Comparison of ENCODE assay signal across 9 cellular contexts in the genomic region with DNA sequence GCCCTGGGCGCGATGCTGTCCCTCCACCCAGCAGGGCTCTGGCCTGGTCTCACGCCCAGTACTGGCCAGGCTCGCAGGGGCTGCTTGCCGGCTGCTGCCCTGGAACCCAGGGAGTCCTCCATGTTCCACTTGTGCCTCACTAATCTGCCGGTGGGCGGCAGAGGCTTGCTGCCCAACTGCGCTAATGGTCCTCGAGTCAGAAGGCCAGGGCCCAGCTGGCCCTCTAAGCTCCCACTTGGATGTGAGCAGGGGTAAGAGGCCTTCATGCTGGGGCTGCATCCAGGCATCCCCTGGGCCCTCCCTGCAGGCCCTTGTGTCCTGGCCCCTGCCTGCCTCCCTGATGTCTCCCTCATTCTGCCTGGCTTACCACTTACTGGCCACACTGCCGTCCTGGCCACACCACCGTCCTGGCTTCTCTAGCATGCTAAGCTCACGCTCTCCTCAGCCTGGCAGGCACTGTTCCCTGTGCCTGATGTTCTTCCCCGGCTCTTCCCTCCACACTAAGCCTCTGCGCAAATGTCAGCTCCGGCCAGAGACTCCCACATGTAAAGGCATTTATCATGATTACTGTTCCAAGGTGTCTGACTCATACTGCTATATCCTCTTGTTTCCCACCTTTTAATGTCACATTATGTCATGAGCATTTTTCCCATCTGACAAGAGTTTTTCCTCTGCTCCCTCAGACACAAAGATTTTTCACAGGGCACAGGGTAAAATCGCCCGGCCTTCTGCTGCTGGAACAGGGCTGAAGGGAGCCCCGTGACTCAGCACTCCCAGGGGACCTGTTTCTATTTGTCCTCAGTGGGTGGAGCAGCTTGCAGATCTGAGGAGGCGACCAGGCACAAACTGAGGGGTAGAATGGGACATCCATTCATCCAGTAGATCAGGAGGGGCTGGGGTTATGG. TPM values are rescaled to one million over a fixed set of nuclear protein-coding genes. Genes with fewer than 3 reads are reported as not detected.
DNase-seq lines count a peak whose midpoint lies in the region; ATAC-seq and TF ChIP-seq lines count a peak whose summit lies in the region.
"Had no signal": no experiment of that assay in that cellular context is flagged by ENCODE, and none has a peak within 500 bp of the region (broad histone marks: within the 10 kb centered on the region; RNA-seq: fewer than 3 reads in every experiment).

No MANE protein-coding gene starts in this region.

- CTCF ChIA-PET in PC-9 (lab: Charles Lee), result no interaction called here

- H3K4me1 ChIP-seq in PC-9 (replicated peaks; ENCODE audit: insufficient read depth), result peaks cover 27% of the 10 kb centered on the region
- peaks cover 39 to 53% (median 46%) of the 10 kb centered on the region in 4 donors for H3K4me1 ChIP-seq in esophagus muscularis mucosa

- H3K4me2 ChIP-seq in PC-9, result peak overlapping the region; percentile 18

- H4K20me1 ChIP-seq in PC-9 (ENCODE audit: insufficient read depth), result no peaks in the 10 kb centered on the region

- no peaks in the 10 kb centered on the region for H3K9me2 ChIP-seq in PC-9 (ENCODE audit: insufficient read depth)

- ATAC-seq in GM21717 (IDR thresholded peaks at IDR 0.05; ENCODE audit: unreplicated experiment), result no peak

- TF ChIP-seq CTCF in PC-9 (conservative IDR thresholded peaks at IDR 0.05) (no peak), esophagus muscularis mucosa (IDR thresholded peaks at IDR 0.05) (no peak)

- no peak for TF ChIP-seq EP300 in esophagus muscularis mucosa (IDR thresholded peaks at IDR 0.05)

- H3F3A ChIP-seq in PC-9 (ENCODE audit: insufficient read depth, low read depth), result peaks cover 32% of the 10 kb centered on the region

- H3K27ac ChIP-seq in PC-9 (peak overlapping the region; percentile 57), esophagus muscularis mucosa (replicated peaks in 1 of 4) (peak overlapping the region; percentile 74 to 84 (median 81))

- 15% methylated on average over 10 of the region's 19 CpGs for WGBS in esophagus muscularis mucosa

- BruUV-seq in PC-9 (replicated peaks; lab: Mats Ljungman, UMichigan), result TSS peak; percentile 33

- POLR2A ChIA-PET in PC-9 (lab: Charles Lee; ENCODE audit: unreplicated experiment), result interaction anchor here (0.7 kb wide), 2 partner anchors 46 to 58 kb away, joined by 3 to 4 read pairs; no protein-coding TSS in a partner anchor

- intact Hi-C loops in PC-9 (cut with micrococcal nuclease; ENCODE audit: unreplicated experiment), result loop anchor here (1.0 kb wide), 1 partner anchor 19 kb away; no protein-coding TSS in a partner anchor
- intact Hi-C loops in esophagus muscularis mucosa (cut with DNase I), result no loop called here

- no peaks in the 10 kb centered on the region; the same call in 1 of the 2 replicates for H3K36me3 ChIP-seq in PC-9 (ENCODE audit: low read depth)
- no peaks in the 10 kb centered on the region for H3K36me3 ChIP-seq in esophagus muscularis mucosa

- no peaks in the 10 kb centered on the region for H3K79me2 ChIP-seq in PC-9 (ENCODE audit: low read depth)

- DNase-seq in ELR (ENCODE audit: low read depth), result peak; percentile 74
- peak; percentile 53 to 73 for DNase-seq in PC-9
- DNase-seq in esophagus muscularis mucosa (ENCODE audit: extremely low spot score), result no peak
- peak; percentile 68 for DNase-seq in non-pigmented ciliary epithelial cell (ENCODE audit: low read depth)
- no peak for DNase-seq in foreskin melanocyte
- DNase-seq in stimulated activated naive CD4-positive, alpha-beta T cell (lab: John Stamatoyannopoulos, UW), result no peak
- DNase-seq in stimulated activated CD4-positive, alpha-beta T cell treated with anti-CD3 and anti-CD28 coated beads, Interleukin-2, amount 100 ng/mL, for 48 hours, result no peak

- H3K27me3 ChIP-seq in PC-9 (ENCODE audit: insufficient read depth, low read depth) (no peaks in the 10 kb centered on the region), esophagus muscularis mucosa (no peaks in the 10 kb centered on the region)

- no peak overlapping the region for H3K4me3 ChIP-seq in PC-9
- H3K4me3 ChIP-seq in esophagus muscularis mucosa, result no peak overlapping the region

- no peaks in the 10 kb centered on the region for H3K9me3 ChIP-seq in PC-9 (ENCODE audit: insufficient read depth, low read depth)
- no peaks in the 10 kb centered on the region for H3K9me3 ChIP-seq in esophagus muscularis mucosa

- no peak overlapping the region for H2AFZ ChIP-seq in PC-9

- TF ChIP-seq POLR2A in esophagus muscularis mucosa (IDR thresholded peaks at IDR 0.05; ENCODE audit: low read depth), result no peak

RNA-seq across cellular contexts. Expression of gene B9D1, which starts 15.9 kb away (rescaled TPM):
- total RNA-seq in PC-9 (2021) (40.2 and 58.7 TPM in 2 replicates), esophagus muscularis mucosa (10 to 100 TPM in 1 of 4 donors, 1 to 10 TPM in 3; 9.5 to 13.8 (median 9.9) TPM)

RNA-seq across cellular contexts. Expression of gene MAPK7, which starts 31.7 kb away (rescaled TPM):
- total RNA-seq in PC-9 (2021) (23.3 and 39.6 TPM in 2 replicates), esophagus muscularis mucosa (10 to 100 TPM; 26.3 to 41.4 (median 33.2) TPM)

RNA-seq across cellular contexts. Expression of gene MFAP4, which starts 40.4 kb away (rescaled TPM):
- total RNA-seq in PC-9 (2021) (not detected in 2 replicates), esophagus muscularis mucosa (100 to 1,000 TPM; 127 to 315 (median 226) TPM)
- total RNA-seq: epithelial cell of proximal tubule had no signal

Comparison
In these comparisons a context has a peak if more than half of its experiments do, and no peak if none do; other contexts are left out.
1. DNase-seq: peak in ELR (single experiment), PC-9 (2 of 2) and non-pigmented ciliary epithelial cell (single experiment); none in esophagus muscularis mucosa (single experiment), foreskin melanocyte (single experiment), stimulated activated naive CD4-positive, alpha-beta T cell (0 of 6) and stimulated activated CD4-positive, alpha-beta T cell treated with anti-CD3 and anti-CD28 coated beads, Interleukin-2, amount 100 ng/mL, for 48 hours (0 of 2).
2. RNA of gene MFAP4, which starts 40.4 kb away (total RNA-seq): 127 to 315 TPM in esophagus muscularis mucosa; not detected in PC-9; every median in the first group is over 100 times any median in the second.